Comparison of ENCODE assay signal across 1 cellular context in genomic region chr9:122092611-122093506, GRCh38.
TF ChIP-seq lines count a peak whose summit lies in the region.

Gene TTLL11, minus strand, starts transcription at chr9:122093308. Its CDS starts 160 bp downstream, at chr9:122093148.

TF ChIP-seq in WTC11, 78 proteins besides CTCF, POLR2A, EP300 and RAD21 (continued from another document):
- TF ChIP-seq HMGXB4 (CRISPR knock-in tag; IDR thresholded peaks at IDR 0.05) (0 out of 2 replicates have a peak, but pooled peaks have one; percentile 10), NFATC4 (CRISPR knock-in tag; IDR thresholded peaks at IDR 0.05) (no peak), STAT6 (CRISPR knock-in tag; conservative IDR thresholded peaks at IDR 0.05; ENCODE audit: low read depth) (no peak), MAX (CRISPR knock-in tag; IDR thresholded peaks at IDR 0.05) (peak; percentile 62), GABPB1 (CRISPR knock-in tag; IDR thresholded peaks at IDR 0.05) (no peak), ZNF232 (CRISPR knock-in tag; IDR thresholded peaks at IDR 0.05) (no peak), AR (CRISPR knock-in tag; IDR thresholded peaks at IDR 0.05) (no peak), NR3C1 (CRISPR knock-in tag; conservative IDR thresholded peaks at IDR 0.05; ENCODE audit: low read depth) (no peak), ZNF138 (CRISPR knock-in tag; conservative IDR thresholded peaks at IDR 0.05) (no peak), NFYB (CRISPR knock-in tag; conservative IDR thresholded peaks at IDR 0.05; ENCODE audit: low read depth) (peak; percentile 97), ZNF317 (CRISPR knock-in tag; IDR thresholded peaks at IDR 0.05; ENCODE audit: borderline replicate concordance, low read depth) (no peak), ZNF671 (CRISPR knock-in tag; IDR thresholded peaks at IDR 0.05) (no peak), KAT7 (CRISPR knock-in tag; IDR thresholded peaks at IDR 0.05; ENCODE audit: borderline replicate concordance) (peak; percentile 34; the same call in 1 of the 2 replicates), ZSCAN18 (CRISPR knock-in tag; IDR thresholded peaks at IDR 0.05) (no peak), SP1 (CRISPR knock-in tag; conservative IDR thresholded peaks at IDR 0.05) (peak; percentile 96), EMX1 (CRISPR knock-in tag; IDR thresholded peaks at IDR 0.05) (no peak), TP53 (CRISPR knock-in tag; IDR thresholded peaks at IDR 0.05) (no peak), IRF1 (CRISPR knock-in tag; IDR thresholded peaks at IDR 0.05) (peak; percentile 63; the same call in 1 of the 2 replicates), NFE2L1 (CRISPR knock-in tag; IDR thresholded peaks at IDR 0.05) (peak; percentile 55; the same call in 1 of the 2 replicates), ZNF263 (CRISPR knock-in tag; IDR thresholded peaks at IDR 0.05; ENCODE audit: low read depth) (no peak), ATF6 (CRISPR knock-in tag; IDR thresholded peaks at IDR 0.05) (no peak), HMGA2 (CRISPR knock-in tag; IDR thresholded peaks at IDR 0.05) (no peak), PRRX2 (CRISPR knock-in tag; IDR thresholded peaks at IDR 0.05) (no peak), ZNF425 (CRISPR knock-in tag; conservative IDR thresholded peaks at IDR 0.05) (no peak), CREM (CRISPR knock-in tag; IDR thresholded peaks at IDR 0.05) (peak; percentile 36; the same call in 1 of the 2 replicates), TCF7 (CRISPR knock-in tag; IDR thresholded peaks at IDR 0.05; ENCODE audit: low read depth) (no peak), E2F1 (CRISPR knock-in tag; IDR thresholded peaks at IDR 0.05) (no peak)
